In the genomic region with DNA sequence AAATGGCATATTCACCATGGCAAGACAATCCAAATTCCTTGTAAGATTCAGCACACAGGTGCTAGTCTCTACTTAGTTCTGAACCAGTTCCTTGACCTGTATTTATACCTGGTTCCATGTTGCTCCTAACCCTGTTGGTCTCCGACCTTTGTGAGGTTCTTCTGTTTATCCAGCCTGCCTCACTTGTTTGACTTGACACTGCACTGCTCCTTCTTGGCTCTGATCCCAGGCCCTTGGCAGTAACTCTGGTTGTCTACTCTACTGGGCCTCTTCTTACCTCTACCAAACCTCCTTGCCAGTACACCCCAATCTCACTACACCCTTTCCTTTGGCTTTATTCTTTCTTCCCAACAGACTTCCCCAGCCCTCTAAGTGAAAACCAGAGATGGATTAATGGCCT, we compare ENCODE assay signal across 17 cellular contexts.
DNase-seq lines count a peak whose midpoint lies in the region; TF ChIP-seq lines count a peak whose summit lies in the region.
"Had no signal": no experiment of that assay in that cellular context is flagged by ENCODE, and none has a peak within 500 bp of the region (broad histone marks: within the 10 kb centered on the region; RNA-seq: fewer than 3 reads in every experiment).

No MANE protein-coding gene starts in this region.

- H3K4me3 ChIP-seq in LNCaP clone FGC (ENCODE audit: low read depth, low read length) (no peak overlapping the region), endodermal cell (ENCODE audit: low read length) (no peak overlapping the region), parathyroid adenoma (ENCODE audit: low read depth, low read length) (no peak overlapping the region), tibial nerve (no peak overlapping the region)
- H3K4me3 ChIP-seq: GM23338, K562 had no signal

- no peaks in the 10 kb centered on the region for H3K9me3 Mint-ChIP-seq in endodermal cell
- H3K9me3 Mint-ChIP-seq in type B pancreatic cell, result peaks cover 4% of the 10 kb centered on the region
- H3K9me3 Mint-ChIP-seq: GM23338 had no signal

- WGBS in endodermal cell (ENCODE audit: insufficient coverage in 1 of 2, insufficient read length in 1 of 2), 2 experiments, result 93 to 100% methylated on average over 1 of the region's 1 CpG
- 80 to 83% methylated on average over 1 of the region's 1 CpG for WGBS in tibial nerve, 2 donors

- TF ChIP-seq POLR2A in tibial nerve (IDR thresholded peaks at IDR 0.05), result no peak

- H3K36me3 ChIP-seq in endodermal cell (ENCODE audit: control insufficient read depth, insufficient read depth, low read length) (no peaks in the 10 kb centered on the region), parathyroid adenoma (ENCODE audit: control insufficient read depth, insufficient read depth, low read length) (no peaks in the 10 kb centered on the region), tibial nerve (peaks cover 0 to 8% (median 0%) of the 10 kb centered on the region in 3 donors)

- H3K9ac ChIP-seq in endodermal cell (ENCODE audit: extremely low read depth, low read length, poor library complexity, severe bottlenecking) (no peak overlapping the region), parathyroid adenoma (no peak overlapping the region)

- H2AFZ ChIP-seq in parathyroid adenoma, result no peak overlapping the region
- H2AFZ ChIP-seq: GM23338 had no signal

- H3K9me3 ChIP-seq in endodermal cell (ENCODE audit: control insufficient read depth, low read length) (no peaks in the 10 kb centered on the region), parathyroid adenoma (ENCODE audit: control insufficient read depth, low read length) (no peaks in the 10 kb centered on the region), tibial nerve (peaks cover 0 to 10% (median 1%) of the 10 kb centered on the region in 4 donors)

- H3K27me3 ChIP-seq in endodermal cell (ENCODE audit: control insufficient read depth, insufficient read depth, low read length, poor library complexity, severe bottlenecking) (no peaks in the 10 kb centered on the region), parathyroid adenoma (ENCODE audit: control insufficient read depth, insufficient read depth, low read length) (no peaks in the 10 kb centered on the region), tibial nerve (no peaks in the 10 kb centered on the region)

- H3K4me3 Mint-ChIP-seq in endodermal cell, result no peak overlapping the region
- no peak overlapping the region for H3K4me3 Mint-ChIP-seq in type B pancreatic cell
- H3K4me3 Mint-ChIP-seq: B cell, GM23338 had no signal

- H3K79me2 ChIP-seq in parathyroid adenoma, result no peaks in the 10 kb centered on the region

- TF ChIP-seq CTCF in LNCaP clone FGC (IDR thresholded peaks at IDR 0.05; ENCODE audit: control insufficient read depth, extremely low read depth, insufficient read depth) (no peak), endodermal cell (conservative IDR thresholded peaks at IDR 0.05) (no peak), parathyroid adenoma (IDR thresholded peaks at IDR 0.05) (no peak), type B pancreatic cell (conservative IDR thresholded peaks at IDR 0.05) (no peak), tibial nerve (IDR thresholded peaks at IDR 0.05) (no peak)

- H3K36me3 Mint-ChIP-seq in endodermal cell (ENCODE audit: low read depth) (no peaks in the 10 kb centered on the region), type B pancreatic cell (no peaks in the 10 kb centered on the region)

- DNase-seq in LNCaP clone FGC (ENCODE audit: low read depth), result peak; percentile 58
- peak; percentile 7 for DNase-seq in endodermal cell
- no peak for DNase-seq in type B pancreatic cell (ENCODE audit: extremely low spot score, unreplicated experiment)
- DNase-seq in tibial nerve (ENCODE audit: low spot score in 2 of 2), result no peak
- DNase-seq in ureter (ENCODE audit: low spot score), result no peak
- no peak for DNase-seq in mesenteric fat pad (ENCODE audit: low spot score)
- DNase-seq: GF-D8, NCI-H1417 treated with DMSO at 0.1 percent for 48 hours, NCI-H187 treated with DMSO at 0.1 percent for 48 hours, NCI-H2227 treated with DMSO at 0.1 percent for 48 hours, NCI-H510A treated with DMSO at 0.1 percent for 48 hours, PC-3, SIG-M5 had no signal

- H3K27ac ChIP-seq in endodermal cell (ENCODE audit: low read depth, low read length) (no peak overlapping the region), parathyroid adenoma (peak overlapping the region; percentile 42), tibial nerve (peak overlapping the region in 2 of 4 donors; percentile 43 to 68)

- H3K4me1 ChIP-seq in endodermal cell (ENCODE audit: control insufficient read depth, insufficient read depth, low read length) (peaks cover 17% of the 10 kb centered on the region), parathyroid adenoma (peaks cover 12% of the 10 kb centered on the region), tibial nerve (peaks cover 0 to 33% (median 4%) of the 10 kb centered on the region in 4 donors)

- H3K27ac Mint-ChIP-seq in endodermal cell, result no peak overlapping the region
- peak overlapping the region; percentile 63 for H3K27ac Mint-ChIP-seq in type B pancreatic cell
- H3K27ac Mint-ChIP-seq: B cell, GM23338 had no signal

- no peak for TF ChIP-seq EP300 in tibial nerve (IDR thresholded peaks at IDR 0.05)

- H3K4me1 Mint-ChIP-seq in endodermal cell (peaks cover 32% of the 10 kb centered on the region), type B pancreatic cell (ENCODE audit: unreplicated experiment) (peaks cover 31% of the 10 kb centered on the region)
- H3K4me1 Mint-ChIP-seq: B cell had no signal

- H3K27me3 Mint-ChIP-seq in endodermal cell (ENCODE audit: insufficient read depth), result no peaks in the 10 kb centered on the region
- no peaks in the 10 kb centered on the region for H3K27me3 Mint-ChIP-seq in type B pancreatic cell

- H3K4me2 ChIP-seq in parathyroid adenoma (ENCODE audit: low read length), result no peak overlapping the region
- H3K4me2 ChIP-seq: GM23338 had no signal

Comparison
In these comparisons a context has a peak if more than half of its experiments do, and no peak if none do; other contexts are left out.
1. DNase-seq: peak in LNCaP clone FGC (single experiment) and endodermal cell (single experiment); none in type B pancreatic cell (single experiment), tibial nerve (0 of 2), ureter (single experiment) and mesenteric fat pad (single experiment).